In the genomic region with DNA sequence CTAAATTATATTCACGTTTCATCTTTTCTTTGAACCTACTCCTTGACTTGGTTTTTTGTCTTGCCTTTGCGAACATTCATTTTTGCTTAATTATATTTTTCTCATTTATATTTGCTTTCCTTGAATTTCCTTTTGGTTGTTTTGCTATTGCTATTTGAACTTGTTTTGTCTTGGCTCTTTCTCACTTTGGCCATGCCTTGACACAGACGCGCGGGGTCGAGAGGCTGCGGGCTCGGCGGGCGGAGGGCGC, we compare ENCODE assay signal across 1 cellular context.
A peak's percentile ranks its signal among the peaks of the same experiment; 100 is the strongest.
TF ChIP-seq lines count a peak whose summit lies in the region.

No MANE protein-coding gene starts in this region.

TF ChIP-seq in HepG2, 621 proteins besides CTCF, POLR2A, EP300 and RAD21 (continued from another document and continues in another):
- TF ChIP-seq ZNF503 (CRISPR knock-in tag; IDR thresholded peaks at IDR 0.05) = no peak
- no peak for TF ChIP-seq ZNF468 (CRISPR knock-in tag; IDR thresholded peaks at IDR 0.05)
- TF ChIP-seq SMC3 (IDR thresholded peaks at IDR 0.05; ENCODE audit: low read length) = no peak
- TF ChIP-seq HNRNPH1 (optimal IDR thresholded peaks at IDR 0.05; ENCODE audit: low read depth, low read length) = no peak
- TF ChIP-seq ZNF850 (CRISPR knock-in tag; conservative IDR thresholded peaks at IDR 0.05) = no peak
- TF ChIP-seq ZSCAN29 (CRISPR knock-in tag; conservative IDR thresholded peaks at IDR 0.05) = peak; percentile 43; the same call in 1 of the 2 replicates
- no peak for TF ChIP-seq KAT7 (CRISPR knock-in tag; IDR thresholded peaks at IDR 0.05; ENCODE audit: borderline replicate concordance)
- no peak for TF ChIP-seq ZNF572 (CRISPR knock-in tag; IDR thresholded peaks at IDR 0.05)
- TF ChIP-seq MXD4 (CRISPR knock-in tag; IDR thresholded peaks at IDR 0.05) = 0 out of 2 replicates have a peak, but pooled peaks have one; percentile 31
- TF ChIP-seq HDAC2 (CRISPR knock-in tag; IDR thresholded peaks at IDR 0.05) = no peak
- TF ChIP-seq, protein P1, sequence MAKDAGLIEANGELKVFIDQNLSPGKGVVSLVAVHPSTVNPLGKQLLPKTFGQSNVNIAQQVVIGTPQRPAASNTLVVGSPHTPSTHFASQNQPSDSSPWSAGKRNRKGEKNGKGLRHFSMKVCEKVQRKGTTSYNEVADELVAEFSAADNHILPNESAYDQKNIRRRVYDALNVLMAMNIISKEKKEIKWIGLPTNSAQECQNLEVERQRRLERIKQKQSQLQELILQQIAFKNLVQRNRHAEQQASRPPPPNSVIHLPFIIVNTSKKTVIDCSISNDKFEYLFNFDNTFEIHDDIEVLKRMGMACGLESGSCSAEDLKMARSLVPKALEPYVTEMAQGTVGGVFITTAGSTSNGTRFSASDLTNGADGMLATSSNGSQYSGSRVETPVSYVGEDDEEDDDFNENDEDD (CRISPR knock-in tag; IDR thresholded peaks at IDR 0.05; ENCODE audit: borderline replicate concordance) = no peak
- TF ChIP-seq MEF2D (CRISPR knock-in tag; IDR thresholded peaks at IDR 0.05) = peak; percentile 1; the same call in 1 of the 2 replicates
- TF ChIP-seq TOPORS (CRISPR knock-in tag; IDR thresholded peaks at IDR 0.05) = 0 out of 2 replicates have a peak, but pooled peaks have one; percentile 0
- no peak for TF ChIP-seq ADNP (CRISPR knock-in tag; IDR thresholded peaks at IDR 0.05)
- peak; percentile 90; the same call in 1 of the 2 replicates for TF ChIP-seq ZNF543 (CRISPR knock-in tag; IDR thresholded peaks at IDR 0.05)
- no peak for TF ChIP-seq NCOA5 (CRISPR knock-in tag; IDR thresholded peaks at IDR 0.05)
- TF ChIP-seq TFAP4 (IDR thresholded peaks at IDR 0.05; ENCODE audit: borderline replicate concordance, low read depth) = no peak
- no peak for TF ChIP-seq ZNF607 (CRISPR knock-in tag; IDR thresholded peaks at IDR 0.05; ENCODE audit: borderline replicate concordance)
- no peak for TF ChIP-seq NRL (CRISPR knock-in tag; IDR thresholded peaks at IDR 0.05; ENCODE audit: borderline replicate concordance)
- peak; percentile 43; the same call in 1 of the 2 replicates for TF ChIP-seq ZNF609 (CRISPR knock-in tag; IDR thresholded peaks at IDR 0.05; ENCODE audit: borderline replicate concordance)
- no peak for TF ChIP-seq PTBP1 (IDR thresholded peaks at IDR 0.05; ENCODE audit: low read depth, low read length, poor library complexity, severe bottlenecking)
- TF ChIP-seq, protein P2, sequence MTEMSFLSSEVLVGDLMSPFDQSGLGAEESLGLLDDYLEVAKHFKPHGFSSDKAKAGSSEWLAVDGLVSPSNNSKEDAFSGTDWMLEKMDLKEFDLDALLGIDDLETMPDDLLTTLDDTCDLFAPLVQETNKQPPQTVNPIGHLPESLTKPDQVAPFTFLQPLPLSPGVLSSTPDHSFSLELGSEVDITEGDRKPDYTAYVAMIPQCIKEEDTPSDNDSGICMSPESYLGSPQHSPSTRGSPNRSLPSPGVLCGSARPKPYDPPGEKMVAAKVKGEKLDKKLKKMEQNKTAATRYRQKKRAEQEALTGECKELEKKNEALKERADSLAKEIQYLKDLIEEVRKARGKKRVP (CRISPR knock-in tag; IDR thresholded peaks at IDR 0.05) = 0 out of 4 replicates have a peak, but pooled peaks of 1 of the 2 experiments have one; percentile 31
- no peak for TF ChIP-seq GABPA (IDR thresholded peaks at IDR 0.05; ENCODE audit: low read depth, low read length)
- 0 out of 2 replicates have a peak, but pooled peaks have one; percentile 15 for TF ChIP-seq GABPA (CRISPR knock-in tag; IDR thresholded peaks at IDR 0.05; ENCODE audit: low read depth)
- TF ChIP-seq NFKBIZ (CRISPR knock-in tag; IDR thresholded peaks at IDR 0.05) = no peak
- 0 out of 2 replicates have a peak, but pooled peaks have one; percentile 6 for TF ChIP-seq JUN (CRISPR knock-in tag; IDR thresholded peaks at IDR 0.05)
- no peak for TF ChIP-seq BCLAF1 (IDR thresholded peaks at IDR 0.05)
- no peak for TF ChIP-seq ZNF614 (CRISPR knock-in tag; IDR thresholded peaks at IDR 0.05; ENCODE audit: borderline replicate concordance)
- TF ChIP-seq RBM22 (optimal IDR thresholded peaks at IDR 0.05; ENCODE audit: low read length) = no peak
- TF ChIP-seq, protein P3, sequence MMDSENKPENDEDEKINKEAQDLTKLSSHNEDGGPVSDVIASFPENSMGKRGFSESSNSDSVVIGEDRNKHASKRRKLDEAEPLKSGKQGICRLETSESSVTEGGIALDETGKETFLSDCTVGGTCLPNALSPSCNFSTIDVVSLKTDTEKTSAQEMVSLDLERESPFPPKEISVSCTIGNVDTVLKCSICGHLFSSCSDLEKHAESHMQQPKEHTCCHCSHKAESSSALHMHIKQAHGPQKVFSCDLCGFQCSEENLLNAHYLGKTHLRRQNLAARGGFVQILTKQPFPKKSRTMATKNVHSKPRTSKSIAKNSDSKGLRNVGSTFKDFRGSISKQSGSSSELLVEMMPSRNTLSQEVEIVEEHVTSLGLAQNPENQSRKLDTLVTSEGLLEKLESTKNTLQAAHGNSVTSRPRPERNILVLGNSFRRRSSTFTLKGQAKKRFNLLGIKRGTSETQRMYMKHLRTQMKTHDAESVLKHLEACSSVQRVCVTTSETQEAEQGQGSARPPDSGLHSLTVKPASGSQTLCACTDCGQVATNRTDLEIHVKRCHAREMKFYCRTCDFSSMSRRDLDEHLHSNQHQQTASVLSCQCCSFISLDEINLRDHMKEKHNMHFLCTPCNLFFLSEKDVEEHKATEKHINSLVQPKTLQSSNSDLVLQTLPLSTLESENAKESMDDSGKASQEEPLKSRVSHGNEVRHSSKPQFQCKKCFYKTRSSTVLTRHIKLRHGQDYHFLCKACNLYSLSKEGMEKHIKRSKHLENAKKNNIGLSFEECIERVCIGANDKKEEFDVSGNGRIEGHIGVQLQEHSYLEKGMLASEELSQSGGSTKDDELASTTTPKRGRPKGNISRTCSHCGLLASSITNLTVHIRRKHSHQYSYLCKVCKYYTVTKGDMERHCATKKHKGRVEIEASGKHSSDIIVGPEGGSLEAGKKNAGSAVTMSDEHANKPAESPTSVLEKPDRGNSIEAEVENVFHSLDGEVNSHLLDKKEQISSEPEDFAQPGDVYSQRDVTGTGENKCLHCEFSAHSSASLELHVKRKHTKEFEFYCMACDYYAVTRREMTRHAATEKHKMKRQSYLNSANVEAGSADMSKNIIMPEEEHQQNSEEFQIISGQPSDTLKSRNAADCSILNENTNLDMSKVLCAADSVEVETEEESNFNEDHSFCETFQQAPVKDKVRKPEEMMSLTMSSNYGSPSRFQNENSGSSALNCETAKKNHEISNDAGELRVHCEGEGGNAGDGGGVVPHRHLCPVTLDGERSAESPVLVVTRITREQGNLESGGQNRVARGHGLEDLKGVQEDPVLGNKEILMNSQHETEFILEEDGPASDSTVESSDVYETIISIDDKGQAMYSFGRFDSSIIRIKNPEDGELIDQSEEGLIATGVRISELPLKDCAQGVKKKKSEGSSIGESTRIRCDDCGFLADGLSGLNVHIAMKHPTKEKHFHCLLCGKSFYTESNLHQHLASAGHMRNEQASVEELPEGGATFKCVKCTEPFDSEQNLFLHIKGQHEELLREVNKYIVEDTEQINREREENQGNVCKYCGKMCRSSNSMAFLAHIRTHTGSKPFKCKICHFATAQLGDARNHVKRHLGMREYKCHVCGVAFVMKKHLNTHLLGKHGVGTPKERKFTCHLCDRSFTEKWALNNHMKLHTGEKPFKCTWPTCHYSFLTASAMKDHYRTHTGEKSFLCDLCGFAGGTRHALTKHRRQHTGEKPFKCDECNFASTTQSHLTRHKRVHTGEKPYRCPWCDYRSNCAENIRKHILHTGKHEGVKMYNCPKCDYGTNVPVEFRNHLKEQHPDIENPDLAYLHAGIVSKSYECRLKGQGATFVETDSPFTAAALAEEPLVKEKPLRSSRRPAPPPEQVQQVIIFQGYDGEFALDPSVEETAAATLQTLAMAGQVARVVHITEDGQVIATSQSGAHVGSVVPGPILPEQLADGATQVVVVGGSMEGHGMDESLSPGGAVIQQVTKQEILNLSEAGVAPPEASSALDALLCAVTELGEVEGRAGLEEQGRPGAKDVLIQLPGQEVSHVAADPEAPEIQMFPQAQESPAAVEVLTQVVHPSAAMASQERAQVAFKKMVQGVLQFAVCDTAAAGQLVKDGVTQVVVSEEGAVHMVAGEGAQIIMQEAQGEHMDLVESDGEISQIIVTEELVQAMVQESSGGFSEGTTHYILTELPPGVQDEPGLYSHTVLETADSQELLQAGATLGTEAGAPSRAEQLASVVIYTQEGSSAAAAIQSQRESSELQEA (CRISPR knock-in tag; IDR thresholded peaks at IDR 0.05; ENCODE audit: not compliant biosample characterization) = no peak
- 0 out of 2 replicates have a peak, but pooled peaks have one; percentile 5 for TF ChIP-seq ZNF331 (CRISPR knock-in tag; IDR thresholded peaks at IDR 0.05)
- no peak for TF ChIP-seq ZNF232 (CRISPR knock-in tag; IDR thresholded peaks at IDR 0.05; ENCODE audit: borderline replicate concordance)
- TF ChIP-seq ASH2L (IDR thresholded peaks at IDR 0.05; ENCODE audit: insufficient read length, low read depth, low read length) = no peak
- no peak for TF ChIP-seq ZNF530 (CRISPR knock-in tag; IDR thresholded peaks at IDR 0.05; ENCODE audit: low read depth)
- TF ChIP-seq RFXAP (CRISPR knock-in tag; IDR thresholded peaks at IDR 0.05; ENCODE audit: borderline replicate concordance) = no peak
- TF ChIP-seq IRF1 (CRISPR knock-in tag; IDR thresholded peaks at IDR 0.05; ENCODE audit: low read depth) = no peak
